ENCODE assay signal across 12 cellular contexts in genomic region chr11:116563028-116563712, GRCh38.
A peak's percentile ranks its signal among the peaks of the same experiment; 100 is the strongest.
DNase-seq lines count a peak whose midpoint lies in the region; ATAC-seq, FAIRE-seq and TF ChIP-seq lines count a peak whose summit lies in the region.
"Had no signal": no experiment of that assay in that cellular context is flagged by ENCODE, and none has a peak within 500 bp of the region (broad histone marks: within the 10 kb centered on the region; RNA-seq: fewer than 3 reads in every experiment).

No MANE protein-coding gene starts in this region.

- no peak overlapping the region for H3K4me3 ChIP-seq in right atrium auricular region
- no peak overlapping the region for H3K4me3 ChIP-seq in adipocyte (ENCODE audit: low read length)
- H3K4me3 ChIP-seq in kidney (ENCODE audit: low read length in 2 of 2) = no peak overlapping the region
- H3K4me3 ChIP-seq in upper lobe of right lung = no peak overlapping the region
- H3K4me3 ChIP-seq: breast epithelium, prostate gland had no signal

- intact Hi-C loops in Right ventricle myocardium superior (cut with DNase I) = no loop called here
- intact Hi-C loops in kidney (cut with DNase I) = no loop called here
- intact Hi-C loops in upper lobe of right lung (cut with DNase I) = no loop called here

- FAIRE-seq in kidney (lab: Jason Lieb, UNC) = no peak

- no peak for TF ChIP-seq CTCF in right atrium auricular region (IDR thresholded peaks at IDR 0.05)
- TF ChIP-seq CTCF in kidney (IDR thresholded peaks at IDR 0.05; ENCODE audit: borderline replicate concordance, extremely low read depth, insufficient read depth) = no peak
- TF ChIP-seq CTCF in upper lobe of right lung (IDR thresholded peaks at IDR 0.05) = no peak

- H3K27ac ChIP-seq in right atrium auricular region (no peak overlapping the region), kidney (ENCODE audit: low read depth in 2 of 2, low read length in 2 of 2) (no peak overlapping the region), upper lobe of right lung (no peak overlapping the region)
- H3K27ac ChIP-seq: prostate gland had no signal

- DNase-seq in Right ventricle myocardium superior = no peak
- no peak for DNase-seq in right atrium auricular region (ENCODE audit: low spot score)
- peak; percentile 2 for DNase-seq in adipocyte (ENCODE audit: low read depth)
- peak; percentile 26 for DNase-seq in kidney
- DNase-seq in upper lobe of right lung = peak; percentile 69
- no peak for DNase-seq in NCI-H146 (lab: John Stamatoyannopoulos, UW)
- no peak for DNase-seq in NCI-H526 (lab: John Stamatoyannopoulos, UW)
- no peak for DNase-seq in effector CD4-positive, alpha-beta T cell
- DNase-seq: activated CD4-positive, alpha-beta memory T cell treated with anti-CD3 and anti-CD28 coated beads, Interleukin-2, amount 10 ng/mL, durations not matched to agents 7 days and 5 days; H7 had no signal

- H3K27me3 ChIP-seq in right atrium auricular region (no peaks in the 10 kb centered on the region), adipocyte (replicated peaks; ENCODE audit: control insufficient read depth, insufficient read depth, low read length) (peaks cover 3% of the 10 kb centered on the region), upper lobe of right lung (no peaks in the 10 kb centered on the region)
- H3K27me3 ChIP-seq: breast epithelium had no signal

- H3K9me3 ChIP-seq in right atrium auricular region (no peaks in the 10 kb centered on the region), adipocyte (ENCODE audit: control insufficient read depth, low read length) (no peaks in the 10 kb centered on the region), kidney (ENCODE audit: control insufficient read depth in 1 of 2, low read length in 2 of 2) (peaks cover 3 to 7% of the 10 kb centered on the region in 2 donors), upper lobe of right lung (no peaks in the 10 kb centered on the region)
- H3K9me3 ChIP-seq: breast epithelium, prostate gland had no signal

- H3K36me3 ChIP-seq in right atrium auricular region (no peaks in the 10 kb centered on the region), adipocyte (ENCODE audit: control insufficient read depth, insufficient read depth, low read length, severe bottlenecking) (no peaks in the 10 kb centered on the region), kidney (ENCODE audit: control insufficient read depth in 1 of 2, insufficient read depth in 2 of 2, low read length in 2 of 2) (no peaks in the 10 kb centered on the region), upper lobe of right lung (no peaks in the 10 kb centered on the region)
- H3K36me3 ChIP-seq: breast epithelium, prostate gland had no signal

- H3K9ac ChIP-seq in adipocyte (ENCODE audit: low read length) = no peak overlapping the region
- no peak overlapping the region for H3K9ac ChIP-seq in kidney (ENCODE audit: low read length in 2 of 2)

- ATAC-seq in Right ventricle myocardium superior (ENCODE audit: poor library complexity) (peak; percentile 89), upper lobe of right lung (peak; percentile 80)

- peaks cover 0 to 12% of the 10 kb centered on the region in 2 donors for H3K4me1 ChIP-seq in right atrium auricular region
- H3K4me1 ChIP-seq in adipocyte (ENCODE audit: control insufficient read depth, insufficient read depth, low read length) = no peaks in the 10 kb centered on the region
- no peaks in the 10 kb centered on the region for H3K4me1 ChIP-seq in kidney (ENCODE audit: control insufficient read depth in 1 of 2, insufficient read depth in 1 of 2, low read depth in 1 of 2, low read length in 2 of 2)
- H3K4me1 ChIP-seq in upper lobe of right lung = no peaks in the 10 kb centered on the region
- H3K4me1 ChIP-seq: breast epithelium, prostate gland had no signal

Comparison
In these comparisons a context has a peak if more than half of its experiments do, and no peak if none do; other contexts are left out.
1. DNase-seq: peak in adipocyte (single experiment), kidney (single experiment) and upper lobe of right lung (single experiment); none in Right ventricle myocardium superior (single experiment), right atrium auricular region (single experiment), NCI-H146 (single experiment), NCI-H526 (0 of 2) and effector CD4-positive, alpha-beta T cell (single experiment).